ENCODE assay signal across 22 cellular contexts in genomic region chr9:8760000-8760767, GRCh38.
"Had no signal": no experiment of that assay in that cellular context is flagged by ENCODE, and none has a peak within 500 bp of the region (broad histone marks: within the 10 kb centered on the region; RNA-seq: fewer than 3 reads in every experiment).

No MANE protein-coding gene starts in this region.

- H3K4me3 Mint-ChIP-seq: activated CD4-positive, alpha-beta memory T cell treated with anti-CD3 and anti-CD28 coated beads, Interleukin-2, amount 10 ng/mL, durations not matched to agents 7 days and 5 days; activated CD4-positive, alpha-beta T cell treated with anti-CD3 and anti-CD28 coated beads for 36 hours; activated naive CD8-positive, alpha-beta T cell; dendritic cell treated with granulocyte-macrophage colony-stimulating factor and Interleukin-4, amounts not matched to agents 40 ng/mL and 50 ng/mL, for 4 days; naive thymus-derived CD4-positive, alpha-beta T cell had no signal

- H3K36me3 Mint-ChIP-seq: activated naive CD8-positive, alpha-beta T cell; naive thymus-derived CD4-positive, alpha-beta T cell had no signal

- DNase-seq: activated CD4-positive, alpha-beta memory T cell treated with anti-CD3 and anti-CD28 coated beads, Interleukin-2, amount 10 ng/mL, durations not matched to agents 7 days and 5 days; activated CD4-positive, alpha-beta T cell treated with anti-CD3 and anti-CD28 coated beads for 36 hours; activated gamma-delta T cell; activated T-cell treated with anti-CD3 and anti-CD28 coated beads, Interleukin-2, amount 50 U/mL, for 48 hours; cerebellar nuclear complex; effector memory CD4-positive, alpha-beta T cell; foreskin melanocyte; heart left ventricle; left colon; naive thymus-derived CD4-positive, alpha-beta T cell; posterior cingulate gyrus; retina; stimulated activated CD4-positive, alpha-beta T cell treated with anti-CD3 and anti-CD28 coated beads, Interleukin-4, amount 100 ng/mL, for 1 hour; stimulated activated naive CD4-positive, alpha-beta T cell; T-helper 17 cell; upper lobe of right lung; WERI-Rb-1 had no signal

- H3K27ac ChIP-seq: breast epithelium, heart left ventricle, upper lobe of right lung, WERI-Rb-1 had no signal

- ATAC-seq: activated CD4-positive, alpha-beta T cell treated with anti-CD3 and anti-CD28 coated beads for 36 hours; heart left ventricle; left colon; naive thymus-derived CD4-positive, alpha-beta T cell; SK-N-SH treated with all-trans-retinoic acid at 6 μM for 48 hours; T-helper 17 cell; upper lobe of right lung had no signal

- H3K36me3 ChIP-seq: breast epithelium, heart left ventricle, upper lobe of right lung, WERI-Rb-1 had no signal

- H3K4me1 Mint-ChIP-seq: activated CD4-positive, alpha-beta memory T cell treated with anti-CD3 and anti-CD28 coated beads, Interleukin-2, amount 10 ng/mL, durations not matched to agents 7 days and 5 days; activated CD4-positive, alpha-beta T cell treated with anti-CD3 and anti-CD28 coated beads for 36 hours; naive thymus-derived CD4-positive, alpha-beta T cell; T-helper 17 cell had no signal

- H3K27me3 ChIP-seq: breast epithelium, heart left ventricle, upper lobe of right lung had no signal

- H3K9me3 ChIP-seq: breast epithelium, upper lobe of right lung had no signal

- H3K4me1 ChIP-seq: breast epithelium, heart left ventricle, upper lobe of right lung had no signal

- H3K9me3 Mint-ChIP-seq: activated CD4-positive, alpha-beta memory T cell treated with anti-CD3 and anti-CD28 coated beads, Interleukin-2, amount 10 ng/mL, durations not matched to agents 7 days and 5 days; dendritic cell treated with granulocyte-macrophage colony-stimulating factor and Interleukin-4, amounts not matched to agents 40 ng/mL and 50 ng/mL, for 4 days had no signal

- H3K27ac Mint-ChIP-seq: activated CD4-positive, alpha-beta memory T cell treated with anti-CD3 and anti-CD28 coated beads, Interleukin-2, amount 10 ng/mL, durations not matched to agents 7 days and 5 days; activated CD4-positive, alpha-beta T cell treated with anti-CD3 and anti-CD28 coated beads for 36 hours; activated naive CD8-positive, alpha-beta T cell; dendritic cell treated with granulocyte-macrophage colony-stimulating factor and Interleukin-4, amounts not matched to agents 40 ng/mL and 50 ng/mL, for 4 days; naive thymus-derived CD4-positive, alpha-beta T cell; T-helper 17 cell had no signal

- H3K27me3 Mint-ChIP-seq: activated CD4-positive, alpha-beta memory T cell treated with anti-CD3 and anti-CD28 coated beads, Interleukin-2, amount 10 ng/mL, durations not matched to agents 7 days and 5 days; activated CD4-positive, alpha-beta T cell treated with anti-CD3 and anti-CD28 coated beads for 36 hours; activated naive CD8-positive, alpha-beta T cell; dendritic cell treated with granulocyte-macrophage colony-stimulating factor and Interleukin-4, amounts not matched to agents 40 ng/mL and 50 ng/mL, for 4 days; naive thymus-derived CD4-positive, alpha-beta T cell; T-helper 17 cell had no signal

- H3K4me3 ChIP-seq: breast epithelium, heart left ventricle, lung, upper lobe of right lung had no signal
